12 cellular contexts compared by ENCODE assay signal in the genomic region with DNA sequence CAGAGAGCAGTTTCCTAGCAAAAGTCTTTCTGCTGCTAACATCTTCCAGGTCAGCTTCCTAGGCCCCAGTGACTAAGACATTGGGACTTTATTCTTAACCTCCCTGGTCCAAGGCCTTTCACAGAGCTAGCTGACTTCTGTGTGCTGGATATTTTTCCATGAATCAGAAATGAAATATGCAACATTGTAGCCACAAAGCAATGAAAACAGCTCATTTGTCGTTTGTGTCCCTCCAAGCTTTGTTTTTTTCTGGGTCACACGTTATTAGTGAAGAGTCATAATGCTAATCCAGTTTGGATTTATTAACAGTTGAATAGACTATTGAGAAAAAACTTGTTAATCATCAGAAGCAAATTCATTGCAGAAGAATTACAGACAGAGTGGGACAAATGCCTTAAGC.
DNase-seq lines count a peak whose midpoint lies in the region; FAIRE-seq and TF ChIP-seq lines count a peak whose summit lies in the region.
"Had no signal": no experiment of that assay in that cellular context is flagged by ENCODE, and none has a peak within 500 bp of the region (broad histone marks: within the 10 kb centered on the region; RNA-seq: fewer than 3 reads in every experiment).

No MANE protein-coding gene starts in this region.

- no peaks in the 10 kb centered on the region for H3K27me3 ChIP-seq in adrenal gland
- H3K27me3 ChIP-seq in transverse colon, result no peaks in the 10 kb centered on the region
- no peaks in the 10 kb centered on the region for H3K27me3 ChIP-seq in dorsolateral prefrontal cortex
- H3K27me3 ChIP-seq: BLaER1 treated with 17β-estradiol and CSF1 and Interleukin-3, amounts not matched to agents 10 nM and 100 nM had no signal

- TF ChIP-seq EP300 in transverse colon (IDR thresholded peaks at IDR 0.05; ENCODE audit: low read depth), result no peak

- intact Hi-C loops in adrenal gland (cut with DNase I), result no loop called here
- intact Hi-C loops in kidney (cut with DNase I), result no loop called here
- intact Hi-C loops in transverse colon (cut with DNase I; ENCODE audit: low total_unique reads), result loop anchor here (5.0 kb wide), 1 partner anchor 83 kb away; a partner anchor contains a TSS
- intact Hi-C loops in dorsolateral prefrontal cortex (cut with DNase I), result no loop called here

- H3K27ac Mint-ChIP-seq in activated naive CD4-positive, alpha-beta T cell treated with anti-CD3 and anti-CD28 coated beads, Interleukin-2, amount 10 ng/mL, durations not matched to agents 7 days and 5 days, result peak overlapping the region; percentile 51

- no peaks in the 10 kb centered on the region for H3K9me3 ChIP-seq in adrenal gland (replicated peaks in 1 of 3)
- no peaks in the 10 kb centered on the region for H3K9me3 ChIP-seq in kidney (ENCODE audit: control insufficient read depth in 1 of 2, low read length in 2 of 2)
- H3K9me3 ChIP-seq in transverse colon, result no peaks in the 10 kb centered on the region
- H3K9me3 ChIP-seq: BLaER1 treated with 17β-estradiol and CSF1 and Interleukin-3, amounts not matched to agents 10 nM and 100 nM had no signal

- TF ChIP-seq CTCF in adrenal gland (IDR thresholded peaks at IDR 0.05), result no peak
- no peak for TF ChIP-seq CTCF in kidney (IDR thresholded peaks at IDR 0.05; ENCODE audit: borderline replicate concordance, extremely low read depth, insufficient read depth)
- TF ChIP-seq CTCF in transverse colon (IDR thresholded peaks at IDR 0.05), result no peak
- no peak for TF ChIP-seq CTCF in dorsolateral prefrontal cortex (IDR thresholded peaks at IDR 0.05 in 54 of 56, conservative IDR thresholded peaks at IDR 0.05 in 2 of 56; ENCODE audit: low read depth in 1 of 56, partially characterized antibody in 56 of 56)

- TF ChIP-seq POLR2A in adrenal gland (IDR thresholded peaks at IDR 0.05), result no peak
- no peak for TF ChIP-seq POLR2A in transverse colon (IDR thresholded peaks at IDR 0.05)

- H3K4me1 Mint-ChIP-seq in activated naive CD4-positive, alpha-beta T cell treated with anti-CD3 and anti-CD28 coated beads, Interleukin-2, amount 10 ng/mL, durations not matched to agents 7 days and 5 days, result peaks cover 95% of the 10 kb centered on the region

- CTCF ChIA-PET in activated naive CD4-positive, alpha-beta T cell treated with anti-CD3 and anti-CD28 coated beads, Interleukin-2, amount 10 ng/mL, durations not matched to agents 7 days and 5 days (lab: Charles Lee), result interaction anchor here (1.1 kb wide), 1 partner anchor 25 kb away, joined by 4 read pairs; no protein-coding TSS in a partner anchor

- H3K27ac ChIP-seq in adrenal gland (peak overlapping the region; percentile 72 to 90 (median 83)), kidney (ENCODE audit: low read depth in 2 of 2, low read length in 2 of 2) (peak overlapping the region; percentile 73 to 79), transverse colon (peak overlapping the region; percentile 76 to 93 (median 86)), dorsolateral prefrontal cortex (peak overlapping the region in 1 of 59 donors; percentile 24)

- DNase-seq in activated naive CD4-positive, alpha-beta T cell treated with anti-CD3 and anti-CD28 coated beads, Interleukin-2, amount 10 ng/mL, durations not matched to agents 7 days and 5 days, result no peak
- DNase-seq in activated naive CD4-positive, alpha-beta T cell (lab: John Stamatoyannopoulos, UW), result no peak
- DNase-seq in adrenal gland (peak in 5 of 7 donors; percentile 52 to 73 (median 65)), kidney (no peak), transverse colon (no peak), NOMO-1 treated with dmso at 0.1 percent for 144 hours (lab: John Stamatoyannopoulos, UW; ENCODE audit: unreplicated experiment) (no peak), HuH-7.5 (ENCODE audit: low spot score) (no peak), dorsolateral prefrontal cortex (no peak)
- DNase-seq: T-helper 2 cell had no signal

- no peaks in the 10 kb centered on the region for H3K27me3 Mint-ChIP-seq in activated naive CD4-positive, alpha-beta T cell treated with anti-CD3 and anti-CD28 coated beads, Interleukin-2, amount 10 ng/mL, durations not matched to agents 7 days and 5 days
- H3K27me3 Mint-ChIP-seq: progenitor cell of endocrine pancreas had no signal

- peak overlapping the region in 1 of 2 donors; percentile 5 for H3K9ac ChIP-seq in kidney (ENCODE audit: low read length in 2 of 2)
- H3K9ac ChIP-seq: BLaER1 treated with 17β-estradiol and CSF1 and Interleukin-3, amounts not matched to agents 10 nM and 100 nM had no signal

- no peaks in the 10 kb centered on the region for H3K36me3 ChIP-seq in adrenal gland (replicated peaks in 1 of 2)
- H3K36me3 ChIP-seq in kidney (ENCODE audit: control insufficient read depth in 1 of 2, insufficient read depth in 2 of 2, low read length in 2 of 2), result no peaks in the 10 kb centered on the region
- H3K36me3 ChIP-seq in transverse colon, result no peaks in the 10 kb centered on the region
- H3K36me3 ChIP-seq: BLaER1 treated with 17β-estradiol and CSF1 and Interleukin-3, amounts not matched to agents 10 nM and 100 nM had no signal

- H3K4me3 ChIP-seq in adrenal gland (no peak overlapping the region), kidney (ENCODE audit: low read length in 2 of 2) (no peak overlapping the region), transverse colon (no peak overlapping the region), dorsolateral prefrontal cortex (no peak overlapping the region)
- H3K4me3 ChIP-seq: BLaER1 treated with 17β-estradiol and CSF1 and Interleukin-3, amounts not matched to agents 10 nM and 100 nM had no signal

- H3K4me3 Mint-ChIP-seq in activated naive CD4-positive, alpha-beta T cell treated with anti-CD3 and anti-CD28 coated beads, Interleukin-2, amount 10 ng/mL, durations not matched to agents 7 days and 5 days, result no peak overlapping the region

- 19 to 48% (median 32%) methylated on average over 2 of the region's 2 CpGs for WGBS in adrenal gland, 4 donors
- 40 to 42% methylated on average over 2 of the region's 2 CpGs for WGBS in transverse colon (ENCODE audit: low coverage in 1 of 2), 2 donors

- H3K9me3 Mint-ChIP-seq in activated naive CD4-positive, alpha-beta T cell treated with anti-CD3 and anti-CD28 coated beads, Interleukin-2, amount 10 ng/mL, durations not matched to agents 7 days and 5 days, result no peaks in the 10 kb centered on the region
- H3K9me3 Mint-ChIP-seq: IgD-negative memory B cell had no signal

- no peak for FAIRE-seq in kidney (lab: Jason Lieb, UNC)

- H3K4me1 ChIP-seq in adrenal gland (replicated peaks in 1 of 2), result peaks cover 44 to 48% of the 10 kb centered on the region in 2 donors
- peaks cover 31 to 37% of the 10 kb centered on the region in 2 donors for H3K4me1 ChIP-seq in kidney (ENCODE audit: control insufficient read depth in 1 of 2, insufficient read depth in 1 of 2, low read depth in 1 of 2, low read length in 2 of 2)
- peaks cover 50 to 78% (median 62%) of the 10 kb centered on the region in 4 donors for H3K4me1 ChIP-seq in transverse colon

- in situ Hi-C loops in transverse colon (cut with MboI; ENCODE audit: low pct_ligation_motif_present in 1 of 4, low pct_unique_long_range_greater_than_20kb in 1 of 4, low sequenced_read_pairs in 3 of 4), result no loop called here

- H3K36me3 Mint-ChIP-seq in activated naive CD4-positive, alpha-beta T cell treated with anti-CD3 and anti-CD28 coated beads, Interleukin-2, amount 10 ng/mL, durations not matched to agents 7 days and 5 days, result peaks cover 22% of the 10 kb centered on the region
- H3K36me3 Mint-ChIP-seq: IgD-negative memory B cell had no signal

Comparison
In these comparisons a context has a peak if more than half of its experiments do, and no peak if none do; other contexts are left out.
1. DNase-seq: peak in adrenal gland (5 of 7); none in activated naive CD4-positive, alpha-beta T cell treated with anti-CD3 and anti-CD28 coated beads, Interleukin-2, amount 10 ng/mL, durations not matched to agents 7 days and 5 days (single experiment), activated naive CD4-positive, alpha-beta T cell (0 of 4), kidney (single experiment), transverse colon (single experiment), NOMO-1 treated with dmso at 0.1 percent for 144 hours (single experiment), HuH-7.5 (single experiment) and dorsolateral prefrontal cortex (0 of 10).